8 cellular contexts compared by ENCODE assay signal in the genomic region with DNA sequence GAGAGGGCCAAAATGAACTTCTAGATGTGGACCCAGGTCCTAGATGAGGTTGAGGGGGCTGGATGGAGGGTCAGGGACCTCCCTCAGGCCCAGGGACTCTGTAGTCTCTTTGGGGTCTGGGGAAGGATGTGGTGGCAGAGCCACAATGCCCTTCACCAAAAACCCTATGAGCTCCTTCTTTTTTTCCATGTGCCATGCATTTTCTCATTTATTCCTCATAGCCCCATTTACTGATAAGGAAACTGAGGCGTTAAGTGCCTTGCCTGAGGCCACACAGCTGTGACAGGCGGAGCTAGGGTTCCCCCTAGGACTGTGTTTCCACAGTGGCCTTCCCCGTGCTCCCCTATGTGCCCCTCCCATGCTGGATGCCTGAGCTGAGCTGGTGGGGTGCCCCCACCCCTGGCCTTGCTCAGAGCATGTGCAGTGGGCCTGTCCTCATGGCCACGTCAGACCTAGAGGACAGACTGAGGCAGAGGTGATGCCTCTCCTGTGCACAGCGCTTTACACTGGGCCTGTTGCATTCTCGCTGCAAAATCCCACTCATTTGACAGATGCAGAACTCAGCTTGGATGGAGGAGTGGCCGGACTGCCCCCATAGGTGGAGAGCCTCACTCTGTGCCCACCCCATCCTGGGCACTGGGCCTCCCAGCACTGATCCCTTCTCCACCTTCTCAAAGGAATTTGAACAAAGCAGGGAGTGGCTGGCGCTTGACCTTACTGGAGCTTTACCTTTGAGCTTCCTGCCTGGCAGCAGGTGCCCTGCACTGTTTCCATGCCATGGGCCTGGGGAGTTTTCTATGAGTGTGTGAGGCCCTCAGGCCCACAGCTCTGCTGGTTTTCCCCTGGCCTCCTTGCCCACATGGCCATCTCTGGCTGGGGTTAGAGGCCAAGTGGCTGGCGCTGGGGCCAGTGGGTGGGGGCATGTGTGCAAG. TPM values are rescaled to one million over a fixed set of nuclear protein-coding genes. Genes with fewer than 3 reads are reported as not detected.
DNase-seq lines count a peak whose midpoint lies in the region; FAIRE-seq and TF ChIP-seq lines count a peak whose summit lies in the region.

No MANE protein-coding gene starts in this region.

- peak overlapping the region; percentile 74 for H3K9ac ChIP-seq in SU-DHL-6 (ENCODE audit: low read length)

- no peaks in the 10 kb centered on the region for H3K36me3 Mint-ChIP-seq in progenitor cell of endocrine pancreas (ENCODE audit: insufficient read depth)

- H3K4me3 Mint-ChIP-seq in progenitor cell of endocrine pancreas (ENCODE audit: low read depth), result peak overlapping the region; percentile 85

- no peak for TF ChIP-seq CTCF in SU-DHL-6 (IDR thresholded peaks at IDR 0.05; ENCODE audit: insufficient read depth, low read length, poor library complexity, severe bottlenecking)
- TF ChIP-seq CTCF in progenitor cell of endocrine pancreas (IDR thresholded peaks at IDR 0.05; ENCODE audit: unreplicated experiment), result no peak

- peaks cover 26% of the 10 kb centered on the region for H3F3A ChIP-seq in SU-DHL-6 (ENCODE audit: insufficient read depth)

- H3K9me3 Mint-ChIP-seq in progenitor cell of endocrine pancreas (ENCODE audit: low read depth), result no peaks in the 10 kb centered on the region

- peaks cover 16% of the 10 kb centered on the region for H3K4me1 Mint-ChIP-seq in progenitor cell of endocrine pancreas (ENCODE audit: low read depth)

- TF ChIP-seq POLR2A in GM12892 (IDR thresholded peaks at IDR 0.05; ENCODE audit: low read depth, low read length), result no peak

- peaks cover 58% of the 10 kb centered on the region for H3K79me2 ChIP-seq in SU-DHL-6 (ENCODE audit: insufficient read depth, low read length)

- no peak overlapping the region for H2AFZ ChIP-seq in SU-DHL-6 (ENCODE audit: low read depth, low read length, severe bottlenecking)

- H3K9me2 ChIP-seq in SU-DHL-6 (replicated peaks; ENCODE audit: insufficient read depth, low read length), result no peaks in the 10 kb centered on the region

- intact Hi-C loops in posterior cingulate gyrus (cut with DNase I), result loop anchor here (10.0 kb wide), 1 partner anchor 162 kb away; the partner anchor contains the start of gene DHRS7B

- peak; percentile 84 for FAIRE-seq in GM12892 (lab: Jason Lieb, UNC)

- peak overlapping the region; percentile 92 for H3K4me2 ChIP-seq in SU-DHL-6 (ENCODE audit: low read depth, low read length, poor library complexity, severe bottlenecking)

- H4K20me1 ChIP-seq in SU-DHL-6 (ENCODE audit: low read depth, low read length), result no peaks in the 10 kb centered on the region

- H3K27me3 Mint-ChIP-seq in progenitor cell of endocrine pancreas, result peaks cover 14% of the 10 kb centered on the region

- H3K9me3 ChIP-seq in SU-DHL-6 (ENCODE audit: insufficient read depth, low read length), result no peaks in the 10 kb centered on the region

- H3K27ac ChIP-seq in SU-DHL-6 (ENCODE audit: low read depth, low read length), result peak overlapping the region; percentile 95

- H3K27ac Mint-ChIP-seq in progenitor cell of endocrine pancreas, result no peak overlapping the region

- DNase-seq in GM12892 (ENCODE audit: insufficient read length) (no peak), epidermal melanocyte (ENCODE audit: insufficient read length, low spot score) (peak; percentile 13), progenitor cell of endocrine pancreas (ENCODE audit: low spot score, unreplicated experiment) (no peak), anterior cingulate cortex (lab: John Stamatoyannopoulos, UW) (no peak), NOMO-1 treated with DMSO at 0.1 percent for 48 hours (lab: John Stamatoyannopoulos, UW; ENCODE audit: unreplicated experiment) (no peak), posterior cingulate gyrus (no peak), DMS 273 (lab: John Stamatoyannopoulos, UW; ENCODE audit: unreplicated experiment) (no peak)

- peak overlapping the region; percentile 78 for H3K4me3 ChIP-seq in SU-DHL-6 (ENCODE audit: insufficient read depth, low read length, poor library complexity, severe bottlenecking)

- H3K36me3 ChIP-seq in SU-DHL-6 (ENCODE audit: low read length), result no peaks in the 10 kb centered on the region

- H3K27me3 ChIP-seq in SU-DHL-6 (ENCODE audit: low read length), result no peaks in the 10 kb centered on the region

RNA-seq across cellular contexts. Expression of gene MAP2K3, which starts 2.5 kb away (rescaled TPM):
- polyA plus RNA-seq in GM12892 (2012; ENCODE audit: missing spikeins), result 16.7 TPM
- total RNA-seq in progenitor cell of endocrine pancreas, result 24.7 and 26.2 TPM in 2 replicates

RNA-seq across cellular contexts. Expression of gene NATD1, which starts 33.8 kb away (rescaled TPM):
- 0.32 TPM for polyA plus RNA-seq in GM12892 (2012; ENCODE audit: missing spikeins)
- total RNA-seq in progenitor cell of endocrine pancreas, result 13.5 TPM in 2 replicates
